In the genomic region with DNA sequence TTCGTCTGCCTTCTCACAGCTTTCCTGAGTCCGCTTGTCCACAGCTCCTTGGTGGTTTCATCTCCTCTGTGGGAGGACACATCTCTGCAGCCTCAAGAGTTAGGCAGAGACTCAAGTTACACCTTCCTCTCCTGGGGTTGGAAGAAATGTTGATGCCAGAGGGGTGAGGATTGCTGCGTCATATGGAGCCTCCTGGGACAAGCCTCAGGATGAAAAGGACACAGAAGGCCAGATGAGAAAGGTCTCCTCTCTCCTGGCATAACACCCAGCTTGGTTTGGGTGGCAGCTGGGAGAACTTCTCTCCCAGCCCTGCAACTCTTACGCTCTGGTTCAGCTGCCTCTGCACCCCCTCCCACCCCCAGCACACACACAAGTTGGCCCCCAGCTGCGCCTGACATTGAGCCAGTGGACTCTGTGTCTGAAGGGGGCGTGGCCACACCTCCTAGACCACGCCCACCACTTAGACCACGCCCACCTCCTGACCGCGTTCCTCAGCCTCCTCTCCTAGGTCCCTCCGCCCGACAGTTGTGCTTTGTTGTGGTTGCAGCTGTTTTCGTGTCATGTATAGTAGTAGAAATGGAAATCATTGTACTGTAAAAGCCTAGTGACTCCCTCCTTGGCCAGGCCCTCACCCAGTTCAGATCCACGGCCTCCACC, we compare ENCODE assay signal across 8 cellular contexts.
A peak's percentile ranks its signal among the peaks of the same experiment; 100 is the strongest.
DNase-seq lines count a peak whose midpoint lies in the region; ATAC-seq and TF ChIP-seq lines count a peak whose summit lies in the region.

No MANE protein-coding gene starts in this region.

- H3K27ac ChIP-seq in brain microvascular endothelial cell, result no peak overlapping the region

- DNase-seq in NCI-H1417 (lab: John Stamatoyannopoulos, UW), result peak in 2 of 3 experiments; percentile 5 to 44
- no peak for DNase-seq in NCI-H1417 treated with DMSO at 0.1 percent for 48 hours (lab: John Stamatoyannopoulos, UW)
- DNase-seq in T-helper 9 cell, result peak; percentile 78
- DNase-seq in activated naive CD8-positive, alpha-beta T cell treated with anti-CD3 and anti-CD28 coated beads, Interleukin-2, amount 50 U/mL, for 16 hours (ENCODE audit: low read depth, low spot score), result peak; percentile 72
- peak; percentile 75 for DNase-seq in stimulated activated CD4-positive, alpha-beta T cell treated with anti-CD3 and anti-CD28 coated beads, Interleukin-12 subunit alpha, Interleukin-12 subunit beta, amount 100 ng/mL, for 4 hours
- no peak for DNase-seq in NCI-H526 treated with DMSO at 0.1 percent for 48 hours (lab: John Stamatoyannopoulos, UW)
- DNase-seq in brain microvascular endothelial cell, result no peak

- H3K4me3 ChIP-seq in brain microvascular endothelial cell (ENCODE audit: low read depth, low read length), result no peak overlapping the region

- H3K27me3 ChIP-seq in brain microvascular endothelial cell (replicated peaks), result no peaks in the 10 kb centered on the region

- no peak for TF ChIP-seq CTCF in brain microvascular endothelial cell (IDR thresholded peaks at IDR 0.05; ENCODE audit: low read depth, low read length, missing control alignments)

- ATAC-seq in HG02981 (IDR thresholded peaks at IDR 0.05; ENCODE audit: unreplicated experiment), result no peak

- in situ Hi-C loops in brain microvascular endothelial cell (cut with HindIII; ENCODE audit: low pct_ligation_motif_present, low sequenced_read_pairs), result no loop called here

- no peaks in the 10 kb centered on the region for H3K36me3 ChIP-seq in brain microvascular endothelial cell (replicated peaks)

Comparison
In these comparisons a context has a peak if more than half of its experiments do, and no peak if none do; other contexts are left out.
1. DNase-seq: peak in NCI-H1417 (2 of 3), T-helper 9 cell (single experiment), activated naive CD8-positive, alpha-beta T cell treated with anti-CD3 and anti-CD28 coated beads, Interleukin-2, amount 50 U/mL, for 16 hours (single experiment) and stimulated activated CD4-positive, alpha-beta T cell treated with anti-CD3 and anti-CD28 coated beads, Interleukin-12 subunit alpha, Interleukin-12 subunit beta, amount 100 ng/mL, for 4 hours (single experiment); none in NCI-H1417 treated with DMSO at 0.1 percent for 48 hours (single experiment), NCI-H526 treated with DMSO at 0.1 percent for 48 hours (single experiment) and brain microvascular endothelial cell (single experiment).